Comparison of ENCODE assay signal across 8 cellular contexts in the genomic region with DNA sequence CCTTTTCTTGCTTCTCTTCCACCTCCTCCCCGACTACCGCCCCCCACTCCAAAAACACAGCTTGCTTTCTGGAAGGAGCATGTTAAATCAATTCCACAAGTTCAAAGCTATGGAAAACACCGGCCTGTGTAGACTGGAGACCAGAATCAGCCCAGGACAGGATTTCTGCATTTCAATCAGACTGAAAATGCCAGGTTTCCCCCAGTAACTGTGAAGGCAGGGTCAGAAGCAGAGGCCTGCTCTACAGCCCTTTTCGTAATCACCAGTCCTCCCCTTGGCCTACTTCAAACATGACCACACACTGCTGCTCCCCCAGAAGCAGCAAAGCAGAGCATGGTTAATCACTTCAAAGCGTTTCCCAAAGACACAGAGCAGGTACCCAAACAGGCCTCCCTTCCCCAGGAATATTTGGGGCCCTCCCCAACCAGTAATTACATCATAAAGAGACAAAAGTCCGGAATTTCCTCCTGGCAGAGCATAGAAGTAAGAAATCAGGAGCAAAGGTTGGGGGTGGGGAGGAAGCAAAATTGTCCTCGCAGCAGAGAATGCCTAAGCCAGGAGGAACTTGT. TPM values are rescaled to one million over a fixed set of nuclear protein-coding genes. Genes with fewer than 3 reads are reported as not detected.
A peak's percentile ranks its signal among the peaks of the same experiment; 100 is the strongest.
DNase-seq lines count a peak whose midpoint lies in the region; ATAC-seq and TF ChIP-seq lines count a peak whose summit lies in the region.

No MANE protein-coding gene starts in this region.

- peak overlapping the region; percentile 48 for H3K4me3 ChIP-seq in NT2/D1 (ENCODE audit: insufficient read length, low read depth)
- H3K4me3 ChIP-seq in ectodermal cell (ENCODE audit: insufficient read depth, low read depth, low read length), result no peak overlapping the region
- H3K4me3 ChIP-seq in mucosa of descending colon, result no peak overlapping the region

- H3K9me3 ChIP-seq in NT2/D1 (ENCODE audit: insufficient read depth, low read length) (no peaks in the 10 kb centered on the region), ectodermal cell (ENCODE audit: control insufficient read depth, low read length) (no peaks in the 10 kb centered on the region), mucosa of descending colon (no peaks in the 10 kb centered on the region)

- H3K36me3 ChIP-seq in NT2/D1 (ENCODE audit: insufficient read depth, insufficient read length, low read length) (peaks cover 15% of the 10 kb centered on the region), ectodermal cell (ENCODE audit: control insufficient read depth, insufficient read depth, low read length) (no peaks in the 10 kb centered on the region), mucosa of descending colon (ENCODE audit: low read depth) (no peaks in the 10 kb centered on the region)

- ATAC-seq in mucosa of descending colon (peak; percentile 62), GM21723 (IDR thresholded peaks at IDR 0.05; ENCODE audit: unreplicated experiment) (no peak)

- intact Hi-C loops in mucosa of descending colon (cut with DNase I, micrococcal nuclease), result loop anchor here (2.0 to 5.0 kb wide), 2 partner anchors 39 kb away; a partner anchor contains a TSS

- WGBS in ectodermal cell, 2 experiments, result 19 to 20% methylated on average over 7 of the region's 7 CpGs

- peak overlapping the region; percentile 95 for H3K27ac ChIP-seq in ectodermal cell (ENCODE audit: insufficient read depth, low read depth, low read length, poor library complexity, severe bottlenecking)

- no peak for TF ChIP-seq CTCF in mucosa of descending colon (IDR thresholded peaks at IDR 0.05)

- H3K27me3 ChIP-seq in NT2/D1 (ENCODE audit: insufficient read depth, insufficient read length), result no peaks in the 10 kb centered on the region
- no peaks in the 10 kb centered on the region for H3K27me3 ChIP-seq in ectodermal cell (ENCODE audit: control insufficient read depth, insufficient read depth, low read length, poor library complexity, severe bottlenecking)

- peak overlapping the region; percentile 84 for H3K9ac ChIP-seq in NT2/D1 (ENCODE audit: insufficient read length, low read depth)

- peak; percentile 80 for DNase-seq in CD1c-positive myeloid dendritic cell (ENCODE audit: extremely low spot score)
- DNase-seq in NT2/D1 (ENCODE audit: low read depth, low spot score), result peak; percentile 70
- peak in 1 of 3 donors; percentile 87 for DNase-seq in mucosa of descending colon
- DNase-seq in stimulated activated CD4-positive, alpha-beta T cell treated with anti-CD3 and anti-CD28 coated beads, Interleukin-4, amount 100 ng/mL, for 1 hour, result no peak
- DNase-seq in NCI-H187 treated with DMSO at 0.1 percent for 48 hours (lab: John Stamatoyannopoulos, UW), result no peak
- DNase-seq in NCI-H2227 (lab: John Stamatoyannopoulos, UW; ENCODE audit: unreplicated experiment), result no peak

- H3K4me1 ChIP-seq in NT2/D1 (ENCODE audit: insufficient read depth, insufficient read length), result peaks cover 27% of the 10 kb centered on the region
- peaks cover 58% of the 10 kb centered on the region for H3K4me1 ChIP-seq in ectodermal cell (ENCODE audit: control insufficient read depth, insufficient read depth, low read length)
- peaks cover 68% of the 10 kb centered on the region for H3K4me1 ChIP-seq in mucosa of descending colon (ENCODE audit: low read depth)

RNA-seq across cellular contexts. Expression of a gene that starts 38.4 kb away (rescaled TPM):
- 69.3 TPM for polyA plus RNA-seq in ectodermal cell (2013, experiment 1 of 4)
- polyA plus RNA-seq in ectodermal cell (2013, experiment 2 of 4), result 67.7 TPM
- 51.1 TPM for polyA plus RNA-seq in ectodermal cell (2013, experiment 3 of 4)
- 46.2 TPM for polyA plus RNA-seq in ectodermal cell (2013, experiment 4 of 4)
- 10 to 100 TPM; 62.1 to 64.9 (median 62.1) TPM for total RNA-seq in mucosa of descending colon

Comparison
In these comparisons a context has a peak if more than half of its experiments do, and no peak if none do; other contexts are left out.
1. DNase-seq: peak in CD1c-positive myeloid dendritic cell (single experiment) and NT2/D1 (single experiment); none in stimulated activated CD4-positive, alpha-beta T cell treated with anti-CD3 and anti-CD28 coated beads, Interleukin-4, amount 100 ng/mL, for 1 hour (single experiment), NCI-H187 treated with DMSO at 0.1 percent for 48 hours (single experiment) and NCI-H2227 (single experiment).